ENCODE assay signal across 18 cellular contexts in the genomic region with DNA sequence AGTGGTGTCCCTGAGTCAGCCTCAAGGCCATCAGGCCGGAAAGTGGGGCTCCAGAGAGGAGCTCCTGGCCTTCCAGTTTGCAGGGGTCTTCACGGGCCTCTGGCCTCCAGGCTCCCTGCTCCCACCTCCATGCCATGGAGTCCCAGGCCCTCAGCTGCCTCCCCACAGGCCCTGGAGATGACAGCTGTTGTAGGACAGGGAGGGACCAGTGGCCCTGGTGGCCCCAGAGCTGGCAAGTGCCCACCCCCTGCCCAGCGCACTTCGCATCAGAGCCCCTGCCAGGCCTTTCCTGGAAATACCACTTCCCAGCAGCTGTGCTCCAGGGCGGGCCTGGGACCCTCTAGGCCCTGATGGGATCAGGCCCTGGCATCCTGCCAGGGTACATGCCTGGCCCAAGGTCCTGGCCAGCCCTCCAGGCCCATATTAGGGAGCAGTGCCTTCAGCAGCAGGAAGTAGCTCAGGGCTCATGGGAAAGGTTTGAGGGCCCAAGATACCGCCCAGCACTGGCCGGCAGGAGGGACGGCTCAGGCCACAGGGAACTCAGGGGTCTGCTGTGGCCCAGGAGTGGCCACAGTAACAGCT. TPM values are rescaled to one million over a fixed set of nuclear protein-coding genes. Genes with fewer than 3 reads are reported as not detected.
DNase-seq lines count a peak whose midpoint lies in the region; ATAC-seq, FAIRE-seq and TF ChIP-seq lines count a peak whose summit lies in the region.
"Had no signal": no experiment of that assay in that cellular context is flagged by ENCODE, and none has a peak within 500 bp of the region (broad histone marks: within the 10 kb centered on the region; RNA-seq: fewer than 3 reads in every experiment).

No MANE protein-coding gene starts in this region.

- peak overlapping the region; percentile 66 for H3K27ac Mint-ChIP-seq in neural progenitor cell
- H3K27ac Mint-ChIP-seq: H9 had no signal

- in situ Hi-C loops in GM23248 (cut with MboI): no loop called here
- in situ Hi-C loops in K562 (cut with MboI): no loop called here
- in situ Hi-C loops in KBM-7 (cut with MboI; ENCODE audit: low pct_unique_long_range_greater_than_20kb, low sequenced_read_pairs): no loop called here

- H3K27me3 Mint-ChIP-seq in neural progenitor cell (ENCODE audit: insufficient read depth, low read depth): peaks cover 2% of the 10 kb centered on the region

- H3K9me3 ChIP-seq in BE2C (no peaks in the 10 kb centered on the region), GM23248 (ENCODE audit: low read depth) (no peaks in the 10 kb centered on the region), K562 (replicated peaks; ENCODE audit: control insufficient read depth, insufficient read depth, low read depth, low read length) (no peaks in the 10 kb centered on the region), neural progenitor cell (ENCODE audit: low read depth) (no peaks in the 10 kb centered on the region)
- H3K9me3 ChIP-seq: Caco-2 had no signal

- H3K79me2 ChIP-seq in GM23248 (ENCODE audit: insufficient read depth) (no peaks in the 10 kb centered on the region), K562 (ENCODE audit: control insufficient read depth, insufficient read depth, low read length) (no peaks in the 10 kb centered on the region), neural progenitor cell (ENCODE audit: low read depth) (no peaks in the 10 kb centered on the region)

- no peaks in the 10 kb centered on the region for H3K9me1 ChIP-seq in K562 (ENCODE audit: control insufficient read depth, insufficient read depth, low read length)

- H3K4me2 ChIP-seq in GM23248 (ENCODE audit: unreplicated experiment) (no peak overlapping the region), K562 (ENCODE audit: insufficient read depth, low read length) (no peak overlapping the region), neural progenitor cell (no peak overlapping the region)

- H2AFZ ChIP-seq in GM23248 (no peak overlapping the region), K562 (ENCODE audit: low read depth, low read length) (no peak overlapping the region), neural progenitor cell (replicated peaks) (no peak overlapping the region)

- no TSS peak for BruUV-seq in K562 (replicated peaks; lab: Mats Ljungman, UMichigan)

- no peaks in the 10 kb centered on the region for H4K20me1 ChIP-seq in GM23248 (ENCODE audit: insufficient read depth)
- H4K20me1 ChIP-seq in K562 (replicated peaks; ENCODE audit: control insufficient read depth, insufficient read depth, low read length): peaks cover 3% of the 10 kb centered on the region
- no peaks in the 10 kb centered on the region for H4K20me1 ChIP-seq in neural progenitor cell (ENCODE audit: low read depth)

- intact Hi-C loops in K562 (cut with micrococcal nuclease): loop anchor here (10.0 kb wide), 1 partner anchor 90 kb away; no protein-coding TSS in a partner anchor

- no peaks in the 10 kb centered on the region for H3K36me3 ChIP-seq in BE2C
- no peaks in the 10 kb centered on the region for H3K36me3 ChIP-seq in GM23248 (ENCODE audit: low read depth)
- H3K36me3 ChIP-seq in K562 (ENCODE audit: control insufficient read depth, insufficient read depth, low read length): no peaks in the 10 kb centered on the region
- no peaks in the 10 kb centered on the region for H3K36me3 ChIP-seq in neural progenitor cell

- no peaks in the 10 kb centered on the region for H3K9me2 ChIP-seq in GM23248 (ENCODE audit: insufficient read depth)

- 60 to 66% methylated on average over 7 to 8 of the region's 8 CpGs for WGBS in GM23248 (ENCODE audit: low coverage in 1 of 2, low lambda C conversion rate in 2 of 2, missing lambda C conversion rate in 2 of 2), 2 experiments
- WGBS in K562 (ENCODE audit: insufficient coverage, low coverage, missing lambda C conversion rate): 10% methylated on average over 8 of the region's 8 CpGs

- H3K9ac ChIP-seq in GM23248 (no peak overlapping the region), K562 (ENCODE audit: insufficient read depth in 1 of 2, low read depth in 2 of 2, low read length in 2 of 2) (no peak overlapping the region; a peak in 1 of 4 replicates), neural progenitor cell (no peak overlapping the region)

- no peaks in the 10 kb centered on the region for H3K36me3 Mint-ChIP-seq in neural progenitor cell

- no peaks in the 10 kb centered on the region for H3K9me3 Mint-ChIP-seq in neural progenitor cell
- H3K9me3 Mint-ChIP-seq: H9 had no signal

- no peaks in the 10 kb centered on the region for H3F3A ChIP-seq in GM23248 (ENCODE audit: insufficient read depth)
- H3F3A ChIP-seq in neural progenitor cell (ENCODE audit: low read depth): no peaks in the 10 kb centered on the region

- H3K4me3 Mint-ChIP-seq in neural progenitor cell: no peak overlapping the region
- H3K4me3 Mint-ChIP-seq: H9 had no signal

- FAIRE-seq in K562 (lab: Jason Lieb, UNC): no peak
- FAIRE-seq: GM19239 had no signal

- TF ChIP-seq RAD21 in K562 (CRISPR knock-in tag; conservative IDR thresholded peaks at IDR 0.05 in 1 of 2, IDR thresholded peaks at IDR 0.05 in 1 of 2): no peak

- no peak for TF ChIP-seq EP300 in K562 (IDR thresholded peaks at IDR 0.05; ENCODE audit: low read length)

- DNase-seq in BE2C (peak; percentile 94), GM23248 (peak; percentile 17), K562 (ENCODE audit: extremely low read depth in 1 of 4, low spot score in 3 of 4) (no peak), neural progenitor cell (ENCODE audit: low spot score) (no peak), KBM-7 (no peak), C1 segment of cervical spinal cord (lab: John Stamatoyannopoulos, UW) (no peak)
- no peak for DNase-seq in activated CD4-positive, alpha-beta T cell treated with anti-CD3 and anti-CD28 coated beads for 4 hours
- DNase-seq: DMS153, NCI-H1417 treated with DMSO at 0.1 percent for 48 hours, NCI-H1930, NCI-H446, NCI-H69 had no signal

- H3K27me3 ChIP-seq in BE2C (no peaks in the 10 kb centered on the region), GM23248 (replicated peaks; ENCODE audit: insufficient read depth) (peaks cover 12% of the 10 kb centered on the region; the same call in 1 of the 2 replicates), K562 (ENCODE audit: control insufficient read depth in 2 of 2, insufficient read depth in 2 of 2, low read length in 2 of 2) (peaks cover 5 to 37% of the 10 kb centered on the region in 2 experiments; a peak in 4 of 5 replicates), neural progenitor cell (peaks cover 32% of the 10 kb centered on the region)

- no peak for TF ChIP-seq CTCF in BE2C (IDR thresholded peaks at IDR 0.05; ENCODE audit: low read depth, low read length)
- TF ChIP-seq CTCF in K562 (IDR thresholded peaks at IDR 0.05 in 2 of 3, conservative IDR thresholded peaks at IDR 0.05 in 1 of 3; ENCODE audit: insufficient read depth in 2 of 3, low read depth in 1 of 3, low read length in 3 of 3): no peak
- TF ChIP-seq CTCF in neural progenitor cell (IDR thresholded peaks at IDR 0.05): no peak

- CTCF ChIA-PET in K562 (lab: Yijun Ruan, JAX; ENCODE audit: low intra/inter-chr PET ratio): no interaction called here

- no peaks in the 10 kb centered on the region for H3K4me1 Mint-ChIP-seq in neural progenitor cell

- H3K4me1 ChIP-seq in BE2C (peaks cover 31% of the 10 kb centered on the region), GM23248 (ENCODE audit: insufficient read depth) (no peaks in the 10 kb centered on the region), K562 (replicated peaks in 1 of 2; ENCODE audit: control insufficient read depth in 2 of 2, insufficient read depth in 2 of 2, low read length in 2 of 2) (peaks cover 0 to 46% of the 10 kb centered on the region in 2 experiments; a peak in 2 of 5 replicates), neural progenitor cell (peaks cover 7% of the 10 kb centered on the region)

- peak overlapping the region; percentile 30 for H3K4me3 ChIP-seq in BE2C (ENCODE audit: low read depth, low read length)
- H3K4me3 ChIP-seq in GM23248: no peak overlapping the region
- no peak overlapping the region for H3K4me3 ChIP-seq in K562
- no peak overlapping the region for H3K4me3 ChIP-seq in neural progenitor cell

- TF ChIP-seq POLR2A in K562 (conservative IDR thresholded peaks at IDR 0.05): no peak

- H3K27ac ChIP-seq in GM23248 (no peak overlapping the region), K562 (ENCODE audit: extremely low read depth, low read depth, low read length) (no peak overlapping the region), neural progenitor cell (no peak overlapping the region)
- H3K27ac ChIP-seq: RWPE1 had no signal

- ATAC-seq in K562 (no peak), GM19467 (IDR thresholded peaks at IDR 0.05; ENCODE audit: unreplicated experiment) (no peak)

- POLR2A ChIA-PET in K562 (lab: Yijun Ruan, JAX): interaction anchor here (0.9 to 1.5 kb wide), 4 partner anchors 11 to 23 kb away, joined by 3 read pairs; no protein-coding TSS in a partner anchor

RNA-seq across cellular contexts. Expression of a gene that starts 2.5 kb away (rescaled TPM):
- polyA plus RNA-seq in BE2C (2012; ENCODE audit: insufficient read depth, insufficient read length, low read depth): 55.4 TPM
- not detected in 2 replicates for total RNA-seq in GM23248 (2014; rRNA removed; shearing (Covaris generic))
- polyA plus RNA-seq in GM23248 (2016; fragmentation: Nextera tagmentation; extraction: Ambion mirVana) (not detected in 2 replicates), K562 (2011; rRNA removed) (not detected in 2 replicates), K562 (2014; fragmentation: Illumina TruSeq; extraction: Trizol) (not detected in 2 replicates), K562 (2014; fragmentation: Nextera tagmentation; extraction: Ambion mirVana) (not detected), K562 (2014; rRNA removed) (not detected in 2 replicates)
- not detected in 2 replicates for total RNA-seq in K562 (2011; cell fraction: chromatin; rRNA removed; ENCODE audit: low replicate concordance)
- not detected in 2 replicates for total RNA-seq in K562 (2011; cell fraction: nucleolus; rRNA removed)
- total RNA-seq in K562 (2011; cell fraction: nucleoplasm; rRNA removed): not detected in 2 replicates
- total RNA-seq in K562 (2014; rRNA removed) (0.05 TPM in 1 of 2 replicates, not detected in the other), K562 (2014; rRNA removed; fragmentation: Illumina TruSeq; extraction: Trizol) (not detected in 2 replicates), K562 (2015; rRNA removed; fragmentation: Illumina TruSeq; extraction: Trizol) (not detected in 2 replicates), K562 (2021) (not detected in 2 replicates), neural progenitor cell (ENCODE audit: low replicate concordance) (not detected in 2 replicates)
- not detected in 2 replicates for polyA plus RNA-seq in K562 (2011; cell fraction: cytosol; rRNA removed)
- not detected in 2 replicates for polyA plus RNA-seq in K562 (2011; cell fraction: nucleus; rRNA removed)
- polyA plus RNA-seq in K562 (2012): 0.10 and 0.30 TPM in 2 replicates
- polyA minus RNA-seq in K562 (2011; rRNA and poly(A)+ RNA removed): not detected in 2 replicates
- not detected in 2 replicates for polyA minus RNA-seq in K562 (2011; cell fraction: cytosol; rRNA and poly(A)+ RNA removed)
- not detected in 2 replicates for polyA minus RNA-seq in K562 (2011; cell fraction: nucleus; rRNA and poly(A)+ RNA removed)
- total RNA-seq: SK-MEL-5 had no signal

RNA-seq across cellular contexts. Expression of a gene that starts 5.2 kb away (rescaled TPM):
- 6.7 TPM for polyA plus RNA-seq in BE2C (2012; ENCODE audit: insufficient read depth, insufficient read length, low read depth)
- total RNA-seq in GM23248 (2014; rRNA removed; shearing (Covaris generic)): not detected in 2 replicates
- polyA plus RNA-seq in GM23248 (2016; fragmentation: Nextera tagmentation; extraction: Ambion mirVana) (not detected in 2 replicates), K562 (2011; rRNA removed) (0.16 and 0.17 TPM in 2 replicates), K562 (2014; fragmentation: Illumina TruSeq; extraction: Trizol) (not detected in 2 replicates), K562 (2014; fragmentation: Nextera tagmentation; extraction: Ambion mirVana) (not detected), K562 (2014; rRNA removed) (0.24 TPM in 1 of 2 replicates, not detected in the other)
- 0.42 TPM in 1 of 2 replicates, not detected in the other for total RNA-seq in K562 (2011; cell fraction: chromatin; rRNA removed; ENCODE audit: low replicate concordance)
- 0.26 and 0.33 TPM in 2 replicates for total RNA-seq in K562 (2011; cell fraction: nucleolus; rRNA removed)
- total RNA-seq in K562 (2011; cell fraction: nucleoplasm; rRNA removed): 0.31 and 0.44 TPM in 2 replicates
- total RNA-seq in K562 (2014; rRNA removed) (0.16 and 0.41 TPM in 2 replicates), K562 (2014; rRNA removed; fragmentation: Illumina TruSeq; extraction: Trizol) (not detected in 2 replicates), K562 (2015; rRNA removed; fragmentation: Illumina TruSeq; extraction: Trizol) (0.19 TPM in 1 of 2 replicates, not detected in the other), K562 (2021) (0.29 TPM in 1 of 2 replicates, not detected in the other), neural progenitor cell (ENCODE audit: low replicate concordance) (not detected in 2 replicates)
- polyA plus RNA-seq in K562 (2011; cell fraction: cytosol; rRNA removed): 0.22 and 0.40 TPM in 2 replicates
- polyA plus RNA-seq in K562 (2011; cell fraction: nucleus; rRNA removed): 0.59 and 0.65 TPM in 2 replicates
- polyA plus RNA-seq in K562 (2012): 0.16 and 0.68 TPM in 2 replicates
- not detected in 2 replicates for polyA minus RNA-seq in K562 (2011; rRNA and poly(A)+ RNA removed)
- not detected in 2 replicates for polyA minus RNA-seq in K562 (2011; cell fraction: cytosol; rRNA and poly(A)+ RNA removed)
- polyA minus RNA-seq in K562 (2011; cell fraction: nucleus; rRNA and poly(A)+ RNA removed): 0.22 TPM in 1 of 2 replicates, not detected in the other
- total RNA-seq: H9, SK-MEL-5 had no signal

RNA-seq across cellular contexts. Expression of a gene that starts 41.3 kb away (rescaled TPM):
- not detected for polyA plus RNA-seq in BE2C (2012; ENCODE audit: insufficient read depth, insufficient read length, low read depth)
- not detected in 2 replicates for total RNA-seq in GM23248 (2014; rRNA removed; shearing (Covaris generic))
- not detected in 2 replicates for polyA plus RNA-seq in GM23248 (2016; fragmentation: Nextera tagmentation; extraction: Ambion mirVana)
- total RNA-seq in K562 (2011; cell fraction: chromatin; rRNA removed; ENCODE audit: low replicate concordance): not detected in 2 replicates
- total RNA-seq in K562 (2011; cell fraction: nucleolus; rRNA removed): not detected in 2 replicates
- not detected in 2 replicates for total RNA-seq in K562 (2011; cell fraction: nucleoplasm; rRNA removed)
- total RNA-seq in K562 (2014; rRNA removed): not detected in 2 replicates
- not detected in 2 replicates for total RNA-seq in K562 (2014; rRNA removed; fragmentation: Illumina TruSeq; extraction: Trizol)
- not detected in 2 replicates for total RNA-seq in K562 (2015; rRNA removed; fragmentation: Illumina TruSeq; extraction: Trizol)
- not detected in 2 replicates for total RNA-seq in K562 (2021)
- not detected in 2 replicates for polyA plus RNA-seq in K562 (2011; rRNA removed)
- not detected in 2 replicates for polyA plus RNA-seq in K562 (2011; cell fraction: cytosol; rRNA removed)
- not detected in 2 replicates for polyA plus RNA-seq in K562 (2011; cell fraction: nucleus; rRNA removed)
- polyA plus RNA-seq in K562 (2012): not detected in 2 replicates
- not detected in 2 replicates for polyA plus RNA-seq in K562 (2014; fragmentation: Illumina TruSeq; extraction: Trizol)
- not detected for polyA plus RNA-seq in K562 (2014; fragmentation: Nextera tagmentation; extraction: Ambion mirVana)
- polyA plus RNA-seq in K562 (2014; rRNA removed): not detected in 2 replicates
- not detected in 2 replicates for polyA minus RNA-seq in K562 (2011; rRNA and poly(A)+ RNA removed)
- polyA minus RNA-seq in K562 (2011; cell fraction: cytosol; rRNA and poly(A)+ RNA removed): not detected in 2 replicates
- polyA minus RNA-seq in K562 (2011; cell fraction: nucleus; rRNA and poly(A)+ RNA removed): not detected in 2 replicates
- 2.4 and 6.6 TPM in 2 replicates for total RNA-seq in neural progenitor cell (ENCODE audit: low replicate concordance)
- total RNA-seq: Caco-2, SK-MEL-5 had no signal

Comparison
In these comparisons a context has a peak if more than half of its experiments do, and no peak if none do; other contexts are left out.
1. DNase-seq: peak in BE2C (single experiment) and GM23248 (single experiment); none in K562 (0 of 4), neural progenitor cell (single experiment), KBM-7 (single experiment), C1 segment of cervical spinal cord (0 of 14) and activated CD4-positive, alpha-beta T cell treated with anti-CD3 and anti-CD28 coated beads for 4 hours (0 of 2).